ENCODE assay signal across 9 cellular contexts in genomic region chr7:131057015-131057518, GRCh38.
DNase-seq lines count a peak whose midpoint lies in the region; FAIRE-seq and TF ChIP-seq lines count a peak whose summit lies in the region.
"Had no signal": no experiment of that assay in that cellular context is flagged by ENCODE, and none has a peak within 500 bp of the region (broad histone marks: within the 10 kb centered on the region; RNA-seq: fewer than 3 reads in every experiment).

No MANE protein-coding gene starts in this region.

- WGBS in mesenchymal stem cell, result 40% methylated on average over 6 of the region's 6 CpGs

- peaks cover 32% of the 10 kb centered on the region for H3K79me1 ChIP-seq in mesenchymal stem cell (replicated peaks; ENCODE audit: low read length, poor library complexity, severe bottlenecking)

- TF ChIP-seq CTCF in brain microvascular endothelial cell (IDR thresholded peaks at IDR 0.05; ENCODE audit: low read depth, low read length, missing control alignments), result no peak

- no peak overlapping the region for H2BK12ac ChIP-seq in mesenchymal stem cell (ENCODE audit: low read length in 2 of 2)

- H3K4me3 ChIP-seq in brain microvascular endothelial cell (ENCODE audit: low read depth, low read length) (no peak overlapping the region), mesenchymal stem cell (ENCODE audit: insufficient read depth in 1 of 2, low read depth in 1 of 2, low read length in 2 of 2) (no peak overlapping the region)
- H3K4me3 ChIP-seq: A549 had no signal

- no peaks in the 10 kb centered on the region for H3K27me3 ChIP-seq in brain microvascular endothelial cell (replicated peaks)
- no peaks in the 10 kb centered on the region for H3K27me3 ChIP-seq in mesenchymal stem cell (ENCODE audit: control insufficient read depth in 1 of 2, insufficient read depth in 1 of 2, low read length in 2 of 2)

- no peak overlapping the region for H3K4me2 ChIP-seq in mesenchymal stem cell (ENCODE audit: low read length, poor library complexity, severe bottlenecking)
- H3K4me2 ChIP-seq: A549 had no signal

- H3K27ac ChIP-seq in brain microvascular endothelial cell (no peak overlapping the region), mesenchymal stem cell (ENCODE audit: low read length, poor library complexity, severe bottlenecking) (peak overlapping the region; percentile 64)
- H3K27ac ChIP-seq: A549 had no signal

- H3K4me1 ChIP-seq in mesenchymal stem cell (ENCODE audit: control insufficient read depth, insufficient read depth, low read depth, low read length), result peaks cover 3% of the 10 kb centered on the region

- peak; percentile 8 for DNase-seq in activated CD4-positive, CD25-positive, alpha-beta regulatory T cell treated with anti-CD3 and anti-CD28 coated beads, Interleukin-2, amount 50 U/mL, for 16 hours (ENCODE audit: low read depth, low spot score)
- no peak for DNase-seq in activated CD4-positive, CD25-positive, alpha-beta regulatory T cell treated with anti-CD3 and anti-CD28 coated beads, Interleukin-2, amount 50 U/mL, for 72 hours
- DNase-seq in HT-29 (ENCODE audit: low spot score), result peak; percentile 76
- DNase-seq in brain microvascular endothelial cell, result peak; percentile 60
- DNase-seq in mesenchymal stem cell, result peak; percentile 92
- DNase-seq in RCC 7860 (ENCODE audit: low spot score), result no peak
- DNase-seq in islet precursor cell, result no peak
- no peak for DNase-seq in AG20443 (ENCODE audit: low spot score)

- peak overlapping the region; percentile 89 for H2BK120ac ChIP-seq in mesenchymal stem cell (ENCODE audit: low read depth, low read length)

- no peak overlapping the region for H4K91ac ChIP-seq in mesenchymal stem cell (ENCODE audit: low read length)

- H2BK5ac ChIP-seq in mesenchymal stem cell (ENCODE audit: low read depth, low read length, poor library complexity, severe bottlenecking), result no peak overlapping the region

- H4K8ac ChIP-seq in mesenchymal stem cell (ENCODE audit: low read length), result no peak overlapping the region

- H3K36me3 ChIP-seq in brain microvascular endothelial cell (replicated peaks), result no peaks in the 10 kb centered on the region
- H3K36me3 ChIP-seq in mesenchymal stem cell (ENCODE audit: control insufficient read depth in 1 of 2, insufficient read depth in 2 of 2, low read depth in 1 of 2, low read length in 2 of 2), result peaks cover 14 to 61% of the 10 kb centered on the region in 2 experiments

- no peak for FAIRE-seq in RCC 7860 (lab: Jason Lieb, UNC)
- FAIRE-seq: A549 had no signal

- H3K23ac ChIP-seq in mesenchymal stem cell (ENCODE audit: low read length in 2 of 2), result no peak overlapping the region

- in situ Hi-C loops in brain microvascular endothelial cell (cut with HindIII; ENCODE audit: low pct_ligation_motif_present, low sequenced_read_pairs), result no loop called here

- peak overlapping the region; percentile 26 for H3K9ac ChIP-seq in mesenchymal stem cell (ENCODE audit: low read length)

- H2BK15ac ChIP-seq in mesenchymal stem cell (ENCODE audit: low read depth, poor library complexity, severe bottlenecking), result no peak overlapping the region

- no peak overlapping the region for H3K14ac ChIP-seq in mesenchymal stem cell (ENCODE audit: low read length in 2 of 2)

- no peak overlapping the region for H2AK5ac ChIP-seq in mesenchymal stem cell (ENCODE audit: low read length, severe bottlenecking)

- H3K9me3 ChIP-seq in mesenchymal stem cell (ENCODE audit: control insufficient read depth, low read length), result no peaks in the 10 kb centered on the region
- H3K9me3 ChIP-seq: A549 had no signal

- H3K18ac ChIP-seq in mesenchymal stem cell (ENCODE audit: low read depth in 1 of 2, low read length in 2 of 2), result peak overlapping the region in 1 of 2 experiments; percentile 59

- no peak overlapping the region for H2AFZ ChIP-seq in mesenchymal stem cell (ENCODE audit: low read depth, low read length)

- peak overlapping the region in 1 of 2 experiments; percentile 35 for H3K4ac ChIP-seq in mesenchymal stem cell (ENCODE audit: low read depth in 1 of 2, low read length in 2 of 2)

Comparison
In these comparisons a context has a peak if more than half of its experiments do, and no peak if none do; other contexts are left out.
1. DNase-seq: peak in activated CD4-positive, CD25-positive, alpha-beta regulatory T cell treated with anti-CD3 and anti-CD28 coated beads, Interleukin-2, amount 50 U/mL, for 16 hours (single experiment), HT-29 (single experiment), brain microvascular endothelial cell (single experiment) and mesenchymal stem cell (single experiment); none in activated CD4-positive, CD25-positive, alpha-beta regulatory T cell treated with anti-CD3 and anti-CD28 coated beads, Interleukin-2, amount 50 U/mL, for 72 hours (single experiment), RCC 7860 (single experiment), islet precursor cell (single experiment) and AG20443 (single experiment).